In genomic region chr16:14307059-14307531, GRCh38 we compare ENCODE assay signal across 13 cellular contexts.
DNase-seq lines count a peak whose midpoint lies in the region; ATAC-seq and TF ChIP-seq lines count a peak whose summit lies in the region.
"Had no signal": no experiment of that assay in that cellular context is flagged by ENCODE, and none has a peak within 500 bp of the region (broad histone marks: within the 10 kb centered on the region; RNA-seq: fewer than 3 reads in every experiment).

No MANE protein-coding gene starts in this region.

- H3K4me1 Mint-ChIP-seq in nephron progenitor cell, result peaks cover 59% of the 10 kb centered on the region

- H3K4me3 Mint-ChIP-seq in nephron progenitor cell, result no peak overlapping the region

- H3K4me3 ChIP-seq in heart right ventricle (no peak overlapping the region), mammary epithelial cell (replicated peaks in 1 of 3; ENCODE audit: insufficient read depth in 1 of 3, low read depth in 2 of 3, low read length in 3 of 3) (no peak overlapping the region), vagina (no peak overlapping the region)

- dilution Hi-C loops in mammary epithelial cell (cut with HindIII; ENCODE audit: low sequenced_read_pairs), result no loop called here

- H3K27ac ChIP-seq in heart right ventricle, result peak overlapping the region in 9 of 10 donors; percentile 53 to 89 (median 73)
- H3K27ac ChIP-seq in mammary epithelial cell (ENCODE audit: insufficient read depth, low read depth, low read length), result peak overlapping the region; percentile 95
- H3K27ac ChIP-seq in vagina, result peak overlapping the region; percentile 69

- H3K27me3 ChIP-seq in heart right ventricle (peaks cover 0 to 45% (median 0%) of the 10 kb centered on the region in 7 donors), mammary epithelial cell (ENCODE audit: insufficient read depth, low read length) (no peaks in the 10 kb centered on the region), vagina (no peaks in the 10 kb centered on the region)

- H3K9ac ChIP-seq in mammary epithelial cell (ENCODE audit: insufficient read depth, low read length), result peak overlapping the region; percentile 25

- peaks cover 43% of the 10 kb centered on the region for H3K27me3 Mint-ChIP-seq in nephron progenitor cell (ENCODE audit: low read depth, poor library complexity)
- H3K27me3 Mint-ChIP-seq: stimulated activated naive CD8-positive, alpha-beta T cell treated with anti-CD3 and anti-CD28 coated beads, Interleukin-15, amount 100 ng/mL, for 72 hours had no signal

- DNase-seq in heart right ventricle, result no peak
- no peak for DNase-seq in left ventricle myocardium superior
- DNase-seq in mammary epithelial cell, result no peak
- no peak for DNase-seq in nephron progenitor cell
- no peak for DNase-seq in vagina (ENCODE audit: extremely low spot score in 2 of 2)
- DNase-seq in Kasumi-1 (lab: John Stamatoyannopoulos, UW), result no peak
- DNase-seq: foreskin melanocyte; NCI-H1105; NCI-H82; stimulated activated naive CD8-positive, alpha-beta T cell treated with anti-CD3 and anti-CD28 coated beads, Interleukin-15, amount 100 ng/mL, for 72 hours; T-helper 9 cell had no signal

- no peaks in the 10 kb centered on the region for H3K36me3 ChIP-seq in heart right ventricle
- no peaks in the 10 kb centered on the region for H3K36me3 ChIP-seq in mammary epithelial cell (ENCODE audit: insufficient read depth, low read length)
- no peaks in the 10 kb centered on the region for H3K36me3 ChIP-seq in vagina

- H3K4me1 ChIP-seq in heart right ventricle, result peaks cover 0 to 79% (median 44%) of the 10 kb centered on the region in 9 donors
- H3K4me1 ChIP-seq in mammary epithelial cell (ENCODE audit: insufficient read depth, low read length), result peaks cover 59% of the 10 kb centered on the region
- peaks cover 63% of the 10 kb centered on the region for H3K4me1 ChIP-seq in vagina

- intact Hi-C loops in heart right ventricle (cut with DNase I), result loop anchor here in 3 of 10 donors (5.0 to 10.0 kb wide), 4 partner anchors 98 to 188 kb away; no protein-coding TSS in a partner anchor
- intact Hi-C loops in left ventricle myocardium superior (cut with micrococcal nuclease), result no loop called here
- intact Hi-C loops in mammary epithelial cell (cut with micrococcal nuclease), result loop anchor here (2.0 to 5.0 kb wide), 2 partner anchors 50 to 92 kb away; no protein-coding TSS in a partner anchor
- intact Hi-C loops in vagina (cut with DNase I), result no loop called here

- TF ChIP-seq CTCF in heart right ventricle (IDR thresholded peaks at IDR 0.05) (no peak), mammary epithelial cell (conservative IDR thresholded peaks at IDR 0.05 in 1 of 2, IDR thresholded peaks at IDR 0.05 in 1 of 2; ENCODE audit: extremely low read depth in 1 of 2, insufficient read depth in 1 of 2, low read depth in 1 of 2, low read length in 2 of 2) (no peak), nephron progenitor cell (IDR thresholded peaks at IDR 0.05) (no peak), vagina (IDR thresholded peaks at IDR 0.05) (no peak)

- H2AFZ ChIP-seq in mammary epithelial cell (ENCODE audit: low read depth, low read length), result peak overlapping the region; percentile 37

- in situ Hi-C loops in mammary epithelial cell (cut with MboI; ENCODE audit: low sequenced_read_pairs in 2 of 2), result no loop called here

- H3K36me3 Mint-ChIP-seq in nephron progenitor cell (ENCODE audit: low read depth), result no peaks in the 10 kb centered on the region

- no peaks in the 10 kb centered on the region for H3K9me3 Mint-ChIP-seq in nephron progenitor cell
- H3K9me3 Mint-ChIP-seq: stimulated activated naive CD8-positive, alpha-beta T cell treated with anti-CD3 and anti-CD28 coated beads, Interleukin-15, amount 100 ng/mL, for 72 hours had no signal

- WGBS in heart right ventricle, 2 donors, result 63 to 76% methylated on average over 10 of the region's 10 CpGs
- WGBS in mammary epithelial cell (ENCODE audit: low coverage, missing lambda C conversion rate), result 40% methylated on average over 9 of the region's 10 CpGs

- CTCF ChIA-PET in mammary epithelial cell (lab: Charles Lee; ENCODE audit: low non-redundant PET), result no interaction called here

- H3K79me2 ChIP-seq in mammary epithelial cell (ENCODE audit: insufficient read depth, low read length), result peaks cover 100% of the 10 kb centered on the region

- peak in 1 of 8 donors; percentile 8 for ATAC-seq in heart right ventricle
- ATAC-seq in left ventricle myocardium superior, result no peak
- ATAC-seq in GM19324 (IDR thresholded peaks at IDR 0.05; ENCODE audit: low FRiP score, unreplicated experiment), result no peak
- ATAC-seq in GM21526 (IDR thresholded peaks at IDR 0.05; ENCODE audit: low FRiP score, unreplicated experiment), result no peak
- ATAC-seq: stimulated activated naive CD8-positive, alpha-beta T cell treated with anti-CD3 and anti-CD28 coated beads, Interleukin-15, amount 100 ng/mL, for 72 hours had no signal

- H4K20me1 ChIP-seq in mammary epithelial cell (ENCODE audit: insufficient read depth, low read length), result no peaks in the 10 kb centered on the region

- no TSS peak for BruUV-seq in mammary epithelial cell (replicated peaks; lab: Mats Ljungman, UMichigan)

- no peaks in the 10 kb centered on the region for H3K9me3 ChIP-seq in heart right ventricle
- no peaks in the 10 kb centered on the region for H3K9me3 ChIP-seq in mammary epithelial cell (replicated peaks; ENCODE audit: insufficient read depth, low read length)
- H3K9me3 ChIP-seq in vagina, result no peaks in the 10 kb centered on the region

- peak overlapping the region; percentile 57 for H3K27ac Mint-ChIP-seq in nephron progenitor cell
- H3K27ac Mint-ChIP-seq: stimulated activated naive CD8-positive, alpha-beta T cell treated with anti-CD3 and anti-CD28 coated beads, Interleukin-15, amount 100 ng/mL, for 72 hours had no signal

- no peak for TF ChIP-seq POLR2A in vagina (IDR thresholded peaks at IDR 0.05)

- peak overlapping the region; percentile 49 for H3K4me2 ChIP-seq in mammary epithelial cell (ENCODE audit: insufficient read depth, low read depth, low read length)
